Comparison of ENCODE assay signal across 1 cellular context in genomic region chr3:66053009-66053782, GRCh38.
TF ChIP-seq lines count a peak whose summit lies in the region.

No MANE protein-coding gene starts in this region.

TF ChIP-seq in WTC11, 78 proteins besides CTCF, POLR2A, EP300 and RAD21 (continued from another document):
- no peak for TF ChIP-seq ERG (CRISPR knock-in tag; IDR thresholded peaks at IDR 0.05)
- TF ChIP-seq ZBTB21 (CRISPR knock-in tag; IDR thresholded peaks at IDR 0.05; ENCODE audit: borderline replicate concordance), result no peak
- TF ChIP-seq, protein P1, sequence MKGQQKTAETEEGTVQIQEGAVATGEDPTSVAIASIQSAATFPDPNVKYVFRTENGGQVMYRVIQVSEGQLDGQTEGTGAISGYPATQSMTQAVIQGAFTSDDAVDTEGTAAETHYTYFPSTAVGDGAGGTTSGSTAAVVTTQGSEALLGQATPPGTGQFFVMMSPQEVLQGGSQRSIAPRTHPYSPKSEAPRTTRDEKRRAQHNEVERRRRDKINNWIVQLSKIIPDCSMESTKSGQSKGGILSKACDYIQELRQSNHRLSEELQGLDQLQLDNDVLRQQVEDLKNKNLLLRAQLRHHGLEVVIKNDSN (CRISPR knock-in tag; IDR thresholded peaks at IDR 0.05), result no peak
- TF ChIP-seq OVOL2 (CRISPR knock-in tag; IDR thresholded peaks at IDR 0.05; ENCODE audit: borderline replicate concordance), result no peak
- no peak for TF ChIP-seq ZNF121 (CRISPR knock-in tag; IDR thresholded peaks at IDR 0.05)
- TF ChIP-seq MYBL2 (CRISPR knock-in tag; IDR thresholded peaks at IDR 0.05), result no peak
TF ChIP-seq in WTC11: peak in this region for 0.
